1 cellular context compared by ENCODE assay signal in the genomic region with DNA sequence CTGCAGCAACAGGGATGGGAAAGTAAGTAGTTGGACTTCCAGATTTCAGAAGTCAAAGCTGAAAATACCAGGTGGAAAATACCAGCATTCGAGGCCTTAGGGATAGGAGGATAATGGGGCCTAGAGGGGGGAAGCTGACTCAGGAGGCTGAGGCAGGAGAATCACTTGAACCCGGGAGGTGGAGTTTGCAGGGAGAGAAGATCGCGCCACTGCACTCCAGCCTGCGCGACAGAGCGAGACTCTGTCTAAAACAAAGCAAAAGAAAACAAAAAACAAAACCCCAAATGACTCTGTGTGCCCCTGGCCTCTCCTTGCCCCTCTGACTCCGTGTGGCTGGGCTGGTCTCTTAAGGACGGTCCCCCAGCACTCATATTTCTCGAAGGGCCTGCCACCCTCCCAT.
TF ChIP-seq lines count a peak whose summit lies in the region.

No MANE protein-coding gene starts in this region.

TF ChIP-seq in HepG2, 621 proteins besides CTCF, POLR2A, EP300 and RAD21:
- TF ChIP-seq ZNF703 (CRISPR knock-in tag; IDR thresholded peaks at IDR 0.05; ENCODE audit: borderline replicate concordance) (no peak), ELF1 (CRISPR knock-in tag; IDR thresholded peaks at IDR 0.05) (no peak), TCF12 (IDR thresholded peaks at IDR 0.05) (no peak), TCF12 (CRISPR knock-in tag; IDR thresholded peaks at IDR 0.05) (no peak), RNF2 (conservative IDR thresholded peaks at IDR 0.05; ENCODE audit: low read depth) (no peak), ZNF792 (CRISPR knock-in tag; IDR thresholded peaks at IDR 0.05) (no peak), ZNF761 (CRISPR knock-in tag; conservative IDR thresholded peaks at IDR 0.05) (no peak), ZSCAN25 (CRISPR knock-in tag; IDR thresholded peaks at IDR 0.05) (no peak), ZNF333 (CRISPR knock-in tag; IDR thresholded peaks at IDR 0.05; ENCODE audit: borderline replicate concordance) (no peak), ZNF547 (CRISPR knock-in tag; IDR thresholded peaks at IDR 0.05) (no peak)
- TF ChIP-seq, protein P1, sequence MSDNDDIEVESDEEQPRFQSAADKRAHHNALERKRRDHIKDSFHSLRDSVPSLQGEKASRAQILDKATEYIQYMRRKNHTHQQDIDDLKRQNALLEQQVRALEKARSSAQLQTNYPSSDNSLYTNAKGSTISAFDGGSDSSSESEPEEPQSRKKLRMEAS (IDR thresholded peaks at IDR 0.05) = no peak
- TF ChIP-seq, protein P2, sequence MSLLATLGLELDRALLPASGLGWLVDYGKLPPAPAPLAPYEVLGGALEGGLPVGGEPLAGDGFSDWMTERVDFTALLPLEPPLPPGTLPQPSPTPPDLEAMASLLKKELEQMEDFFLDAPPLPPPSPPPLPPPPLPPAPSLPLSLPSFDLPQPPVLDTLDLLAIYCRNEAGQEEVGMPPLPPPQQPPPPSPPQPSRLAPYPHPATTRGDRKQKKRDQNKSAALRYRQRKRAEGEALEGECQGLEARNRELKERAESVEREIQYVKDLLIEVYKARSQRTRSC (CRISPR knock-in tag; IDR thresholded peaks at IDR 0.05; ENCODE audit: low read depth) = no peak
